ENCODE assay signal across 8 cellular contexts in genomic region chr11:449889-450808, GRCh38. TPM values are rescaled to one million over a fixed set of nuclear protein-coding genes. Genes with fewer than 3 reads are reported as not detected.
DNase-seq lines count a peak whose midpoint lies in the region; ATAC-seq and TF ChIP-seq lines count a peak whose summit lies in the region.

Gene PTDSS2 (plus strand): TSS chr11:450279. CDS start chr11:450456, 177 bp downstream.

- peak within 1 kb of the TSS; percentile 69 to 91 (median 85) for H3K27ac ChIP-seq in right lobe of liver

- peak; percentile 73 for ATAC-seq in GM19372 (IDR thresholded peaks at IDR 0.05; ENCODE audit: low read depth, unreplicated experiment)
- peak; percentile 42 for ATAC-seq in HG03558 (IDR thresholded peaks at IDR 0.05; ENCODE audit: extremely low read depth, unreplicated experiment)
- peak; percentile 84 to 87 (median 85) for ATAC-seq in right lobe of liver

- H3K9me3 ChIP-seq in right lobe of liver = no peaks in the 10 kb centered on the region

- intact Hi-C loops in right lobe of liver (cut with DNase I) = loop anchor here in 1 of 2 donors (10.0 kb wide), 1 partner anchor 45 kb away; no protein-coding TSS in a partner anchor

- WGBS in right lobe of liver (ENCODE audit: insufficient coverage, low coverage, low lambda C conversion rate, missing lambda C conversion rate) = 0% methylated on average over 43 of the region's 108 CpGs

- H3K36me3 ChIP-seq in right lobe of liver = peaks cover 0 to 4% (median 0%) of the 10 kb centered on the region in 4 donors

- H3K4me1 ChIP-seq in right lobe of liver = peaks cover 0 to 30% (median 11%) of the 10 kb centered on the region in 4 donors

- TF ChIP-seq POLR2A in right lobe of liver (IDR thresholded peaks at IDR 0.05) = peak; percentile 63

- peak within 1 kb of the TSS; percentile 98 to 100 (median 99) for H3K4me3 ChIP-seq in right lobe of liver

- no peak for TF ChIP-seq CTCF in right lobe of liver (IDR thresholded peaks at IDR 0.05)

- DNase-seq in C1 segment of cervical spinal cord (lab: John Stamatoyannopoulos, UW) (peak; percentile 51 to 95 (median 90)), NCI-H748 treated with DMSO at 0.1 percent for 48 hours (lab: John Stamatoyannopoulos, UW) (peak; percentile 91), dermis microvascular lymphatic vessel endothelial cell (ENCODE audit: low read depth in 2 of 2) (peak; percentile 93 to 97), right lobe of liver (peak; percentile 96 to 97 (median 97))
- DNase-seq in activated CD4-positive, alpha-beta T cell treated with anti-CD3 and anti-CD28 coated beads, Interleukin-2, amount 50 U/mL, for 24 hours (ENCODE audit: low read depth in 1 of 2, low spot score in 1 of 2) = peak; percentile 79 to 92
- peak; percentile 91 to 93 for DNase-seq in stimulated activated CD4-positive, alpha-beta T cell treated with anti-CD3 and anti-CD28 coated beads, Interleukin-4, amount 100 ng/mL, for 4 hours

- H3K27me3 ChIP-seq in right lobe of liver = no peaks in the 10 kb centered on the region

RNA-seq across cellular contexts. Expression of gene PTDSS2, which starts in this region (rescaled TPM):
- total RNA-seq in dermis microvascular lymphatic vessel endothelial cell (19.4 and 40.2 TPM in 2 replicates), right lobe of liver (10 to 100 TPM in 4 of 6 experiments, 1 to 10 TPM in 2; 8.4 to 21.9 (median 11.4) TPM)

Comparison
In these comparisons a context has a peak if more than half of its experiments do, and no peak if none do; other contexts are left out.
1. Peak in every context shown above with its lines: DNase-seq, ATAC-seq, H3K4me3 ChIP-seq and H3K27ac ChIP-seq.